Comparison of ENCODE assay signal across 22 cellular contexts in genomic region chr9:123034881-123035465, GRCh38. TPM values are rescaled to one million over a fixed set of nuclear protein-coding genes. Genes with fewer than 3 reads are reported as not detected.
DNase-seq lines count a peak whose midpoint lies in the region; ATAC-seq, FAIRE-seq and TF ChIP-seq lines count a peak whose summit lies in the region.
"Had no signal": no experiment of that assay in that cellular context is flagged by ENCODE, and none has a peak within 500 bp of the region (broad histone marks: within the 10 kb centered on the region; RNA-seq: fewer than 3 reads in every experiment).

No MANE protein-coding gene starts in this region.

- no peaks in the 10 kb centered on the region for H3K27me3 Mint-ChIP-seq in stimulated activated naive B cell treated with anti-CD40 and anti-IgM and Interleukin-4, amounts not matched to agents 10 μg/mL and 1 μg/mL and 100 μg/mL, for 72 hours
- H3K27me3 Mint-ChIP-seq in activated naive CD4-positive, alpha-beta T cell treated with anti-CD3 and anti-CD28 coated beads for 36 hours (ENCODE audit: low read depth) = no peaks in the 10 kb centered on the region
- H3K27me3 Mint-ChIP-seq: activated CD4-positive, alpha-beta T cell treated with anti-CD3 and anti-CD28 coated beads, Interleukin-2, amount 10 ng/mL, durations not matched to agents 24 days and 14 days; CD4-positive, alpha-beta T cell; memory B cell; natural killer cell treated with Interleukin-12 subunit alpha and Interleukin-12 subunit beta and Interleukin-15 and Interleukin-18, amount 100 ng/mL, for 72 hours; stimulated activated memory B cell treated with anti-CD40 and anti-IgM and Interleukin-4, amounts not matched to agents 10 μg/mL and 1 μg/mL and 100 μg/mL, for 72 hours had no signal

- TF ChIP-seq CTCF in coronary artery (IDR thresholded peaks at IDR 0.05) = no peak
- TF ChIP-seq CTCF in kidney (IDR thresholded peaks at IDR 0.05; ENCODE audit: borderline replicate concordance, extremely low read depth, insufficient read depth) = no peak

- peaks cover 31 to 70% of the 10 kb centered on the region in 2 donors for H3K4me1 Mint-ChIP-seq in stimulated activated naive B cell treated with anti-CD40 and anti-IgM and Interleukin-4, amounts not matched to agents 10 μg/mL and 1 μg/mL and 100 μg/mL, for 72 hours
- H3K4me1 Mint-ChIP-seq in activated naive CD4-positive, alpha-beta T cell treated with anti-CD3 and anti-CD28 coated beads for 36 hours (ENCODE audit: low read depth) = peaks cover 6% of the 10 kb centered on the region
- H3K4me1 Mint-ChIP-seq: memory B cell had no signal

- H3K9me3 Mint-ChIP-seq in stimulated activated naive B cell treated with anti-CD40 and anti-IgM and Interleukin-4, amounts not matched to agents 10 μg/mL and 1 μg/mL and 100 μg/mL, for 72 hours = no peaks in the 10 kb centered on the region
- no peaks in the 10 kb centered on the region for H3K9me3 Mint-ChIP-seq in activated naive CD4-positive, alpha-beta T cell treated with anti-CD3 and anti-CD28 coated beads for 36 hours
- H3K9me3 Mint-ChIP-seq: activated CD4-positive, alpha-beta T cell treated with anti-CD3 and anti-CD28 coated beads, Interleukin-2, amount 10 ng/mL, durations not matched to agents 24 days and 14 days; CD4-positive, alpha-beta T cell; memory B cell; natural killer cell treated with Interleukin-12 subunit alpha and Interleukin-12 subunit beta and Interleukin-15 and Interleukin-18, amount 100 ng/mL, for 72 hours; stimulated activated memory B cell treated with anti-CD40 and anti-IgM and Interleukin-4, amounts not matched to agents 10 μg/mL and 1 μg/mL and 100 μg/mL, for 72 hours had no signal

- no peak overlapping the region for H3K9ac ChIP-seq in SK-N-MC (ENCODE audit: insufficient read length)
- no peak overlapping the region for H3K9ac ChIP-seq in kidney (ENCODE audit: low read length in 2 of 2)

- peaks cover 35 to 46% of the 10 kb centered on the region in 2 donors for H3K36me3 Mint-ChIP-seq in stimulated activated naive B cell treated with anti-CD40 and anti-IgM and Interleukin-4, amounts not matched to agents 10 μg/mL and 1 μg/mL and 100 μg/mL, for 72 hours
- H3K36me3 Mint-ChIP-seq in activated naive CD4-positive, alpha-beta T cell treated with anti-CD3 and anti-CD28 coated beads for 36 hours (ENCODE audit: low read depth) = peaks cover 2% of the 10 kb centered on the region

- H3K9me3 ChIP-seq in SK-N-MC (ENCODE audit: low read depth, low read length) = no peaks in the 10 kb centered on the region
- no peaks in the 10 kb centered on the region for H3K9me3 ChIP-seq in kidney (ENCODE audit: control insufficient read depth in 1 of 2, low read length in 2 of 2)

- H3K36me3 ChIP-seq in SK-N-MC (ENCODE audit: insufficient read depth, low read length) = peaks cover 38% of the 10 kb centered on the region
- H3K36me3 ChIP-seq in kidney (ENCODE audit: control insufficient read depth in 1 of 2, insufficient read depth in 2 of 2, low read length in 2 of 2) = peaks cover 9 to 11% of the 10 kb centered on the region in 2 donors

- H3K4me3 Mint-ChIP-seq in stimulated activated naive B cell treated with anti-CD40 and anti-IgM and Interleukin-4, amounts not matched to agents 10 μg/mL and 1 μg/mL and 100 μg/mL, for 72 hours = peak overlapping the region; percentile 63 to 64
- H3K4me3 Mint-ChIP-seq in activated naive CD4-positive, alpha-beta T cell treated with anti-CD3 and anti-CD28 coated beads for 36 hours = no peak overlapping the region
- H3K4me3 Mint-ChIP-seq: activated CD4-positive, alpha-beta T cell treated with anti-CD3 and anti-CD28 coated beads, Interleukin-2, amount 10 ng/mL, durations not matched to agents 24 days and 14 days; CD4-positive, alpha-beta T cell; memory B cell; natural killer cell treated with Interleukin-12 subunit alpha and Interleukin-12 subunit beta and Interleukin-15 and Interleukin-18, amount 100 ng/mL, for 72 hours; stimulated activated memory B cell treated with anti-CD40 and anti-IgM and Interleukin-4, amounts not matched to agents 10 μg/mL and 1 μg/mL and 100 μg/mL, for 72 hours had no signal

- DNase-seq in SK-N-MC (ENCODE audit: low read depth, low spot score) = no peak
- DNase-seq in coronary artery (ENCODE audit: low spot score) = peak; percentile 80
- DNase-seq in kidney = no peak
- no peak for DNase-seq in stimulated activated naive B cell treated with anti-CD40 and anti-IgM and Interleukin-4, amounts not matched to agents 10 μg/mL and 1 μg/mL and 100 μg/mL, for 72 hours
- DNase-seq in NCI-H1417 (lab: John Stamatoyannopoulos, UW) = no peak
- no peak for DNase-seq in DMS53 (lab: John Stamatoyannopoulos, UW)
- DNase-seq in activated CD4-positive, CD25-positive, alpha-beta regulatory T cell treated with anti-CD3 and anti-CD28 coated beads, Interleukin-2, amount 50 U/mL, for 72 hours = no peak
- no peak for DNase-seq in activated naive CD4-positive, alpha-beta T cell treated with anti-CD3 and anti-CD28 coated beads for 36 hours
- DNase-seq: activated CD4-positive, alpha-beta T cell treated with anti-CD3 and anti-CD28 coated beads, Interleukin-2, amount 10 ng/mL, durations not matched to agents 24 days and 14 days; activated CD8-positive, alpha-beta memory T cell treated with anti-CD3 and anti-CD28 coated beads, Interleukin-2, amount 50 U/mL, for 4 hours; DMS79; GOT3; NCI-H1436; PC-9; stimulated activated CD4-positive, alpha-beta T cell treated with anti-CD3 and anti-CD28 coated beads, Interleukin-15, amount 100 ng/mL, for 24 hours; T-helper 9 cell had no signal

- peak; percentile 45 to 48 for ATAC-seq in stimulated activated naive B cell treated with anti-CD40 and anti-IgM and Interleukin-4, amounts not matched to agents 10 μg/mL and 1 μg/mL and 100 μg/mL, for 72 hours (replicated peaks)
- ATAC-seq: stimulated activated memory B cell treated with anti-CD40 and anti-IgM and Interleukin-4, amounts not matched to agents 10 μg/mL and 1 μg/mL and 100 μg/mL, for 72 hours had no signal

- no peak overlapping the region for H3K4me3 ChIP-seq in SK-N-MC
- H3K4me3 ChIP-seq in coronary artery = peak overlapping the region; percentile 68
- peak overlapping the region; percentile 1 to 40 for H3K4me3 ChIP-seq in kidney (ENCODE audit: low read length in 2 of 2)
- H3K4me3 ChIP-seq: PC-9 had no signal

- intact Hi-C loops in kidney (cut with DNase I) = no loop called here
- intact Hi-C loops in activated naive CD4-positive, alpha-beta T cell treated with anti-CD3 and anti-CD28 coated beads for 36 hours (cut with micrococcal nuclease) = no loop called here

- CTCF ChIA-PET in activated naive CD4-positive, alpha-beta T cell treated with anti-CD3 and anti-CD28 coated beads for 36 hours (lab: Charles Lee) = interaction anchor here (0.7 kb wide), 1 partner anchor 16 kb away, joined by 3 read pairs; no protein-coding TSS in a partner anchor

- H3K4me1 ChIP-seq in kidney (ENCODE audit: control insufficient read depth in 1 of 2, insufficient read depth in 1 of 2, low read depth in 1 of 2, low read length in 2 of 2) = no peaks in the 10 kb centered on the region

- H3K27ac ChIP-seq in SK-N-MC = 0 out of 2 replicates have a peak overlapping the region, but pooled peaks have one; percentile 69
- peak overlapping the region; percentile 85 for H3K27ac ChIP-seq in coronary artery
- peak overlapping the region in 1 of 2 donors; percentile 23 for H3K27ac ChIP-seq in kidney (ENCODE audit: low read depth in 2 of 2, low read length in 2 of 2)
- H3K27ac ChIP-seq: PC-9 had no signal

- H3K27ac Mint-ChIP-seq in stimulated activated naive B cell treated with anti-CD40 and anti-IgM and Interleukin-4, amounts not matched to agents 10 μg/mL and 1 μg/mL and 100 μg/mL, for 72 hours = peak overlapping the region; percentile 68
- no peak overlapping the region for H3K27ac Mint-ChIP-seq in activated naive CD4-positive, alpha-beta T cell treated with anti-CD3 and anti-CD28 coated beads for 36 hours
- H3K27ac Mint-ChIP-seq: activated CD4-positive, alpha-beta T cell treated with anti-CD3 and anti-CD28 coated beads, Interleukin-2, amount 10 ng/mL, durations not matched to agents 24 days and 14 days; CD4-positive, alpha-beta T cell; memory B cell; natural killer cell treated with Interleukin-12 subunit alpha and Interleukin-12 subunit beta and Interleukin-15 and Interleukin-18, amount 100 ng/mL, for 72 hours; stimulated activated memory B cell treated with anti-CD40 and anti-IgM and Interleukin-4, amounts not matched to agents 10 μg/mL and 1 μg/mL and 100 μg/mL, for 72 hours had no signal

- FAIRE-seq in kidney (lab: Jason Lieb, UNC) = no peak
- FAIRE-seq: colon, urothelium cell line had no signal

RNA-seq across cellular contexts. Expression of gene GPR21, which starts 1.5 kb away (rescaled TPM):
- 4.1 TPM for total RNA-seq in kidney
- 0.34 TPM for polyA plus RNA-seq in kidney (ENCODE audit: insufficient read depth, low read depth, low replicate concordance)
- under 1 TPM; 0.32 to 0.50 TPM for total RNA-seq in activated naive CD4-positive, alpha-beta T cell treated with anti-CD3 and anti-CD28 coated beads for 36 hours
